In the genomic region with DNA sequence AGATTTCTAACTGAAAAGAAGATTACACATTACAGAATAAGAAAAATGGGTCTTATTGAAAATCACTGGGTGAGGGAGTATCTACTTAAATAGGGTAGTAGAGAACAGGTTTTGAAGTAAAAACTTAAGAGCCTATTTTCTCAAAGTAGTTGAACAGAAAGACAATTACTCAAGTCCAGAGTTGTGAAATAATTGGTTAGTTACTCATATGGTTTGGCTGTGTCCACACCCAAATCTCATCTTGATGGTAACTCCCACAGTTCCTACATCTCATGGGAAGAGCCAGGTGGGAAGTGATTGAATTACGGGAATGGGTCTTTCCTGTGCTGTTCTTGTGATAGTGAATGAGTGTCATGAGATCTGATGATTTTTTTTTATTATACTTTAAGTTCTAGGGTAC, we compare ENCODE assay signal across 15 cellular contexts.
"Had no signal": no experiment of that assay in that cellular context is flagged by ENCODE, and none has a peak within 500 bp of the region (broad histone marks: within the 10 kb centered on the region; RNA-seq: fewer than 3 reads in every experiment).

No MANE protein-coding gene starts in this region.

- ATAC-seq: activated CD4-positive, CD25-positive, alpha-beta regulatory T cell treated with anti-CD3 and anti-CD28 coated beads, Interleukin-2, amount 50 U/mL, for 24 hours; activated CD8-positive, alpha-beta memory T cell treated with anti-CD3 and anti-CD28 coated beads, Interleukin-2, amount 10 ng/mL, durations not matched to agents 7 days and 5 days; left cardiac atrium; mucosa of descending colon; naive thymus-derived CD8-positive, alpha-beta T cell; right cardiac atrium; stimulated activated effector memory CD8-positive, alpha-beta T cell treated with anti-CD3 and anti-CD28 coated beads, Interleukin-12 subunit alpha, Interleukin-12 subunit beta, amount 100 ng/mL, for 72 hours had no signal

- H3K4me1 Mint-ChIP-seq: activated CD8-positive, alpha-beta memory T cell treated with anti-CD3 and anti-CD28 coated beads, Interleukin-2, amount 10 ng/mL, durations not matched to agents 7 days and 5 days; naive thymus-derived CD8-positive, alpha-beta T cell; stimulated activated effector memory CD8-positive, alpha-beta T cell treated with anti-CD3 and anti-CD28 coated beads, Interleukin-12 subunit alpha, Interleukin-12 subunit beta, amount 100 ng/mL, for 72 hours had no signal

- H3K27ac Mint-ChIP-seq: activated CD8-positive, alpha-beta memory T cell treated with anti-CD3 and anti-CD28 coated beads, Interleukin-2, amount 10 ng/mL, durations not matched to agents 7 days and 5 days; activated naive CD8-positive, alpha-beta T cell; activated T-cell treated with anti-CD3 and anti-CD28 coated beads, Interleukin-2, amount 50 U/mL, for 24 hours; naive thymus-derived CD8-positive, alpha-beta T cell; stimulated activated effector memory CD8-positive, alpha-beta T cell treated with anti-CD3 and anti-CD28 coated beads, Interleukin-12 subunit alpha, Interleukin-12 subunit beta, amount 100 ng/mL, for 72 hours; T-helper 2 cell treated with Interferon-gamma antibody and Interleukin-4, amounts not matched to agents 5 μg/mL and 100 μg/mL, for 36 hours had no signal

- DNase-seq: activated CD4-positive, alpha-beta T cell treated with anti-CD3 and anti-CD28 coated beads, Interleukin-2, amount 50 U/mL, for 48 hours; activated CD8-positive, alpha-beta memory T cell treated with anti-CD3 and anti-CD28 coated beads, Interleukin-2, amount 10 ng/mL, durations not matched to agents 7 days and 5 days; activated effector memory CD4-positive, alpha-beta T cell treated with Interleukin-2 at 50 U/mL for 16 hours; activated T-cell treated with anti-CD3 and anti-CD28 coated beads, Interleukin-2, amount 50 U/mL, for 24 hours; glutamatergic neuron; left cardiac atrium; mucosa of descending colon; naive thymus-derived CD8-positive, alpha-beta T cell; posterior cingulate gyrus; right cardiac atrium; transverse colon had no signal

- H3K4me3 ChIP-seq: mucosa of descending colon, transverse colon had no signal

- H3K27me3 Mint-ChIP-seq: activated CD8-positive, alpha-beta memory T cell treated with anti-CD3 and anti-CD28 coated beads, Interleukin-2, amount 10 ng/mL, durations not matched to agents 7 days and 5 days had no signal

- H3K36me3 Mint-ChIP-seq: activated CD8-positive, alpha-beta memory T cell treated with anti-CD3 and anti-CD28 coated beads, Interleukin-2, amount 10 ng/mL, durations not matched to agents 7 days and 5 days; activated naive CD8-positive, alpha-beta T cell; naive thymus-derived CD8-positive, alpha-beta T cell; stimulated activated effector memory CD8-positive, alpha-beta T cell treated with anti-CD3 and anti-CD28 coated beads, Interleukin-12 subunit alpha, Interleukin-12 subunit beta, amount 100 ng/mL, for 72 hours had no signal

- H3K9me3 Mint-ChIP-seq: activated T-cell treated with anti-CD3 and anti-CD28 coated beads, Interleukin-2, amount 50 U/mL, for 24 hours; stimulated activated effector memory CD8-positive, alpha-beta T cell treated with anti-CD3 and anti-CD28 coated beads, Interleukin-12 subunit alpha, Interleukin-12 subunit beta, amount 100 ng/mL, for 72 hours; T-helper 2 cell treated with Interferon-gamma antibody and Interleukin-4, amounts not matched to agents 5 μg/mL and 100 μg/mL, for 36 hours had no signal

- H3K4me3 Mint-ChIP-seq: activated CD8-positive, alpha-beta memory T cell treated with anti-CD3 and anti-CD28 coated beads, Interleukin-2, amount 10 ng/mL, durations not matched to agents 7 days and 5 days; activated naive CD8-positive, alpha-beta T cell; activated T-cell treated with anti-CD3 and anti-CD28 coated beads, Interleukin-2, amount 50 U/mL, for 24 hours; naive thymus-derived CD8-positive, alpha-beta T cell; stimulated activated effector memory CD8-positive, alpha-beta T cell treated with anti-CD3 and anti-CD28 coated beads, Interleukin-12 subunit alpha, Interleukin-12 subunit beta, amount 100 ng/mL, for 72 hours; T-helper 2 cell treated with Interferon-gamma antibody and Interleukin-4, amounts not matched to agents 5 μg/mL and 100 μg/mL, for 36 hours had no signal
